In the genomic region with DNA sequence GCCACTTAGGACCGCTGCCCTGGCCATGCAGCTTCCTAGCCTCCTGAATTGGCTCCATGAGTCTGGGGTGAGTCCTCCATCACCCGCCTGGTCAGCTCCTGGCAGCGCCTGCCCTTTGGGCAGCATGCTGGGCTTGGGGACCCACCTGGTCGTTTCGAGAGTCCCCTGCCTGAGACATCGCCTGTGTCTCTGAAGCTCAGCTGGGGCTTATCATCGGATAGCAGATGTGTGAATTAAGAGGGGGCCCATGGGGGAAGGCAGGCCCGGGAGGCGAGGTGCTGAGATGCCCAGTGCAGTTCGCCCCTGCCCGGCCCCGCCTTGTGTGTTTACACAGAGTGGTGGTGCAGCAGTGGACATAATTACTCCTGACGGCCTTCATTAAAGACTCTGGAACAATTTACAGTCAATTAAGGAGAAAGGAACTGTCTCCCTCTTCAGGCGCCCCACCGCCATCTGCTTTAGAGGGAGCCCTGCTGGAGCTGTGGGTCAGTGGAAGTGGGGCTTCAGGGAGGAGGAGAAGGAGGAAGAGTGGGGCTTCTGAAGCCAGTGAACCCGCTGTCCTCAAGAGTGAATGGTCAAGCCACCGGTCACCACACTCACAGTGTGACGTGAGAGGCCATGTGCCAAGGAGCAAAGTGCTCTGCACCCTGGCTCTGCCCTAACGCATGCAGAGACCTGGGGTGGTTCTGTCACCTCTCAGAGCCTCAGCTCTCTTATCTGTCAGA, we compare ENCODE assay signal across 20 cellular contexts.
"Had no signal": no experiment of that assay in that cellular context is flagged by ENCODE, and none has a peak within 500 bp of the region (broad histone marks: within the 10 kb centered on the region; RNA-seq: fewer than 3 reads in every experiment).

No MANE protein-coding gene starts in this region.

- DNase-seq: activated B cell treated with CpG ODN at 0.5 μM for 24 hours; activated CD4-positive, alpha-beta memory T cell treated with anti-CD3 and anti-CD28 coated beads, Interleukin-2, amount 10 ng/mL, durations not matched to agents 7 days and 5 days; activated CD4-positive, alpha-beta T cell treated with anti-CD3 and anti-CD28 coated beads for 4 hours; activated CD8-positive, alpha-beta memory T cell treated with anti-CD3 and anti-CD28 coated beads, Interleukin-2, amount 10 ng/mL, durations not matched to agents 7 days and 5 days; activated naive CD4-positive, alpha-beta T cell treated with anti-CD3 and anti-CD28 coated beads for 36 hours; activated T-cell treated with anti-CD3 and anti-CD28 coated beads, Interleukin-2, amount 50 U/mL, for 1 hour; body of pancreas; endodermal cell; foreskin fibroblast; left cardiac atrium; posterior cingulate gyrus; stimulated activated CD4-positive, alpha-beta T cell treated with anti-CD3 and anti-CD28 coated beads, Interleukin-12 subunit alpha, Interleukin-12 subunit beta, amount 100 ng/mL, for 4 hours; stimulated activated CD4-positive, alpha-beta T cell treated with anti-CD3 and anti-CD28 coated beads, Interleukin-1b, Interleukin-23, amount 100 ng/mL, for 48 hours; stimulated activated CD8-positive, alpha-beta memory T cell treated with anti-CD3 and anti-CD28 coated beads, Interleukin-4, amount 100 ng/mL, for 48 hours; stimulated activated naive CD4-positive, alpha-beta T cell had no signal

- H3K4me3 ChIP-seq: body of pancreas, hepatocyte, lung had no signal

- H3K27me3 ChIP-seq: body of pancreas, hepatocyte had no signal

- ATAC-seq: activated CD8-positive, alpha-beta memory T cell treated with anti-CD3 and anti-CD28 coated beads, Interleukin-2, amount 10 ng/mL, durations not matched to agents 7 days and 5 days; body of pancreas; left cardiac atrium; natural killer cell treated with Interleukin-12 subunit alpha and Interleukin-12 subunit beta and Interleukin-15 and Interleukin-18, amount 100 ng/mL, for 72 hours had no signal

- H3K4me2 ChIP-seq: hepatocyte had no signal

- H3K79me2 ChIP-seq: hepatocyte had no signal

- H3K27ac ChIP-seq: body of pancreas, epithelial cell of prostate, hepatocyte had no signal

- H2AFZ ChIP-seq: hepatocyte had no signal

- H3K9me3 ChIP-seq: body of pancreas had no signal

- FAIRE-seq: colon had no signal
